ENCODE assay signal across 19 cellular contexts in the genomic region with DNA sequence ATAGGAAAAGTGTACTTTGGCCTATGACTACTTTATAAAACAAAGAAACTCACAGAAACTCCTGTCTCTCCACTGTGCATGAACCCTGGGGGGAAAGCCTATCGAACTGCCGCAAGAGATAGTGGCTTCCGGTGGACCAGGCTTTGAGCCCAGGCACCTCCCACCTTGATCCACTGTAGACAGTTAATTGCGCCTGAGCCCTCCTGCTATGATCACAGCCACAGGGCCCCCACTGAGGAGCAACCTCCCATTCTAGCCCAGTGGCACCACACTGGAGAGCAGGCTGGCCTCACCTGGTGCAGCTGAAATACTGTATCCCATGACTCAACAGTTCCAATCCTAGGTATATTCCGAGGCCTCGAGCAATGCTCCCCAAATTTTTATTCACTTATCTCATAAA.
DNase-seq lines count a peak whose midpoint lies in the region; TF ChIP-seq lines count a peak whose summit lies in the region.
"Had no signal": no experiment of that assay in that cellular context is flagged by ENCODE, and none has a peak within 500 bp of the region (broad histone marks: within the 10 kb centered on the region; RNA-seq: fewer than 3 reads in every experiment).

No MANE protein-coding gene starts in this region.

- H3K79me2 ChIP-seq in osteoblast (ENCODE audit: insufficient read depth, low read length): no peaks in the 10 kb centered on the region

- H3K4me2 ChIP-seq in osteoblast (ENCODE audit: insufficient read depth, low read length) (no peak overlapping the region), neuronal stem cell (ENCODE audit: insufficient read depth, low read length, poor library complexity, severe bottlenecking) (no peak overlapping the region)
- H3K4me2 ChIP-seq: BLaER1 had no signal

- H4K8ac ChIP-seq in neuronal stem cell (ENCODE audit: low read depth, low read length): no peak overlapping the region

- no peak overlapping the region for H3K9ac ChIP-seq in neuronal stem cell (ENCODE audit: low read depth, low read length, poor library complexity)
- H3K9ac ChIP-seq: BLaER1 had no signal

- peak; percentile 34 for DNase-seq in right atrium auricular region (ENCODE audit: low spot score)
- no peak for DNase-seq in cardiac septum (ENCODE audit: low spot score)
- peak; percentile 37 for DNase-seq in NCI-H69 (lab: John Stamatoyannopoulos, UW)
- peak; percentile 33 for DNase-seq in islet precursor cell
- DNase-seq in osteoblast (ENCODE audit: insufficient read length, low spot score, missing footprints): no peak
- no peak for DNase-seq in neuronal stem cell (ENCODE audit: low spot score)
- no peak for DNase-seq in KBM-7
- DNase-seq: 8988T; ACHN; BE2C; C1 segment of cervical spinal cord; CD4-positive, alpha-beta memory T cell; CD4-positive, CD25-positive, alpha-beta regulatory T cell; CD8-positive, alpha-beta memory T cell; COR-L47; DMS79 treated with DMSO at 0.1 percent for 48 hours; GF-D8 had no signal

- H3K79me1 ChIP-seq in neuronal stem cell (ENCODE audit: low read depth, low read length): no peaks in the 10 kb centered on the region

- TF ChIP-seq CTCF in right atrium auricular region (IDR thresholded peaks at IDR 0.05) (no peak), HEK293 (tag by site-specific recombination; IDR thresholded peaks at IDR 0.05) (no peak), osteoblast (IDR thresholded peaks at IDR 0.05; ENCODE audit: extremely low read depth, low read depth, low read length) (no peak)

- no peak overlapping the region for H3K14ac ChIP-seq in neuronal stem cell (ENCODE audit: low read length)

- H3K4me3 ChIP-seq in right atrium auricular region: no peak overlapping the region
- no peak overlapping the region for H3K4me3 ChIP-seq in HEK293 (ENCODE audit: low read depth, low read length)
- H3K4me3 ChIP-seq in osteoblast (ENCODE audit: insufficient read depth, low read length): no peak overlapping the region
- H3K4me3 ChIP-seq in neuronal stem cell (ENCODE audit: low read length in 2 of 2): no peak overlapping the region
- H3K4me3 ChIP-seq: BLaER1 had no signal

- in situ Hi-C loops in KBM-7 (cut with MboI; ENCODE audit: low pct_unique_long_range_greater_than_20kb, low sequenced_read_pairs): no loop called here

- H3K27me3 ChIP-seq in right atrium auricular region (no peaks in the 10 kb centered on the region), osteoblast (ENCODE audit: insufficient read depth, low read length) (no peaks in the 10 kb centered on the region), neuronal stem cell (ENCODE audit: control insufficient read depth in 3 of 3, insufficient read depth in 3 of 3, low read depth in 1 of 3, low read length in 3 of 3) (no peaks in the 10 kb centered on the region)
- H3K27me3 ChIP-seq: BLaER1 had no signal

- no peak overlapping the region for H2BK120ac ChIP-seq in neuronal stem cell (ENCODE audit: low read depth, low read length)

- H4K20me1 ChIP-seq in osteoblast (ENCODE audit: insufficient read depth, low read length): no peaks in the 10 kb centered on the region
- H4K20me1 ChIP-seq: BLaER1 had no signal

- CTCF ChIA-PET in HEK293 (lab: Yijun Ruan, JAX): interaction anchor here (2.1 kb wide), 1 partner anchor 7 kb away, joined by 5 read pairs; no protein-coding TSS in a partner anchor

- no peak overlapping the region for H2BK5ac ChIP-seq in neuronal stem cell (ENCODE audit: low read length)

- no peak overlapping the region for H2AK5ac ChIP-seq in neuronal stem cell (ENCODE audit: low read depth, low read length)

- H2BK15ac ChIP-seq in neuronal stem cell (ENCODE audit: low read length): no peak overlapping the region

- H3K18ac ChIP-seq in neuronal stem cell (ENCODE audit: low read length): no peak overlapping the region

- no peak overlapping the region for H3K23ac ChIP-seq in neuronal stem cell (ENCODE audit: low read depth, low read length, poor library complexity)

- POLR2A ChIA-PET in HEK293 (lab: Yijun Ruan, JAX): no interaction called here

- no peak overlapping the region for H3K4ac ChIP-seq in neuronal stem cell (ENCODE audit: low read length)

- H2AFZ ChIP-seq in osteoblast (ENCODE audit: low read length) (no peak overlapping the region), neuronal stem cell (ENCODE audit: low read length) (no peak overlapping the region)

- H3K9me3 ChIP-seq in right atrium auricular region: no peaks in the 10 kb centered on the region
- H3K9me3 ChIP-seq in HEK293 (ENCODE audit: control insufficient read depth, insufficient read depth, low read depth, low read length): no peaks in the 10 kb centered on the region
- no peaks in the 10 kb centered on the region for H3K9me3 ChIP-seq in osteoblast (ENCODE audit: low read depth, low read length)
- no peaks in the 10 kb centered on the region for H3K9me3 ChIP-seq in neuronal stem cell (replicated peaks in 1 of 2; ENCODE audit: control insufficient read depth in 2 of 2, insufficient read depth in 1 of 2, low read depth in 1 of 2, low read length in 2 of 2)
- H3K9me3 ChIP-seq: BE2C, BLaER1 had no signal

- intact Hi-C loops in cardiac septum (cut with DNase I): no loop called here

- no peak overlapping the region for H2BK12ac ChIP-seq in neuronal stem cell (ENCODE audit: low read length)

- H3K27ac ChIP-seq in right atrium auricular region (no peak overlapping the region), HEK293 (ENCODE audit: extremely low read depth, low read depth, low read length) (no peak overlapping the region), osteoblast (ENCODE audit: low read depth, low read length) (no peak overlapping the region), neuronal stem cell (replicated peaks; ENCODE audit: low read length) (no peak overlapping the region)
- H3K27ac ChIP-seq: BLaER1 had no signal

- no peak overlapping the region for H4K91ac ChIP-seq in neuronal stem cell (ENCODE audit: low read depth, low read length, poor library complexity)

- H3K36me3 ChIP-seq in right atrium auricular region (no peaks in the 10 kb centered on the region), HEK293 (ENCODE audit: control insufficient read depth in 2 of 2, insufficient read depth in 1 of 2, low read length in 2 of 2) (no peaks in the 10 kb centered on the region; a peak in 1 of 3 replicates), osteoblast (ENCODE audit: insufficient read depth, low read length) (no peaks in the 10 kb centered on the region), neuronal stem cell (replicated peaks in 1 of 2; ENCODE audit: control insufficient read depth in 2 of 2, insufficient read depth in 2 of 2, low read length in 2 of 2) (no peaks in the 10 kb centered on the region)
- H3K36me3 ChIP-seq: BE2C, BLaER1 had no signal

- no CpG with 5 or more reads among the region's 6 CpGs for WGBS in neuronal stem cell (ENCODE audit: extremely low coverage in 2 of 2, insufficient read length in 2 of 2, insufficient replicate concordance in 1 of 2), 2 donors

- no peaks in the 10 kb centered on the region for H3K4me1 ChIP-seq in right atrium auricular region
- H3K4me1 ChIP-seq in HEK293 (ENCODE audit: control insufficient read depth, insufficient read depth, low read length): no peaks in the 10 kb centered on the region
- no peaks in the 10 kb centered on the region for H3K4me1 ChIP-seq in osteoblast (ENCODE audit: insufficient read depth, low read length)
- H3K4me1 ChIP-seq in neuronal stem cell (ENCODE audit: control insufficient read depth in 2 of 2, insufficient read depth in 1 of 2, low read depth in 1 of 2, low read length in 2 of 2): no peaks in the 10 kb centered on the region
- H3K4me1 ChIP-seq: BE2C, BLaER1 had no signal

TF ChIP-seq in HEK293, 187 proteins besides CTCF, POLR2A, EP300 and RAD21 (continues in another document):
- TF ChIP-seq ZIC2 (tag by site-specific recombination; IDR thresholded peaks at IDR 0.05) (peak; percentile 28; the same call in 1 of the 2 replicates), IKZF3 (tag by site-specific recombination; IDR thresholded peaks at IDR 0.05) (no peak), ZNF629 (tag by site-specific recombination; IDR thresholded peaks at IDR 0.05) (no peak), ZNF768 (tag by site-specific recombination; IDR thresholded peaks at IDR 0.05) (no peak), ZNF677 (tag by site-specific recombination; IDR thresholded peaks at IDR 0.05) (no peak), ZEB2 (tag by site-specific recombination; IDR thresholded peaks at IDR 0.05) (no peak), ZNF266 (tag by site-specific recombination; IDR thresholded peaks at IDR 0.05; ENCODE audit: low read depth) (no peak)
- TF ChIP-seq, protein P1, sequence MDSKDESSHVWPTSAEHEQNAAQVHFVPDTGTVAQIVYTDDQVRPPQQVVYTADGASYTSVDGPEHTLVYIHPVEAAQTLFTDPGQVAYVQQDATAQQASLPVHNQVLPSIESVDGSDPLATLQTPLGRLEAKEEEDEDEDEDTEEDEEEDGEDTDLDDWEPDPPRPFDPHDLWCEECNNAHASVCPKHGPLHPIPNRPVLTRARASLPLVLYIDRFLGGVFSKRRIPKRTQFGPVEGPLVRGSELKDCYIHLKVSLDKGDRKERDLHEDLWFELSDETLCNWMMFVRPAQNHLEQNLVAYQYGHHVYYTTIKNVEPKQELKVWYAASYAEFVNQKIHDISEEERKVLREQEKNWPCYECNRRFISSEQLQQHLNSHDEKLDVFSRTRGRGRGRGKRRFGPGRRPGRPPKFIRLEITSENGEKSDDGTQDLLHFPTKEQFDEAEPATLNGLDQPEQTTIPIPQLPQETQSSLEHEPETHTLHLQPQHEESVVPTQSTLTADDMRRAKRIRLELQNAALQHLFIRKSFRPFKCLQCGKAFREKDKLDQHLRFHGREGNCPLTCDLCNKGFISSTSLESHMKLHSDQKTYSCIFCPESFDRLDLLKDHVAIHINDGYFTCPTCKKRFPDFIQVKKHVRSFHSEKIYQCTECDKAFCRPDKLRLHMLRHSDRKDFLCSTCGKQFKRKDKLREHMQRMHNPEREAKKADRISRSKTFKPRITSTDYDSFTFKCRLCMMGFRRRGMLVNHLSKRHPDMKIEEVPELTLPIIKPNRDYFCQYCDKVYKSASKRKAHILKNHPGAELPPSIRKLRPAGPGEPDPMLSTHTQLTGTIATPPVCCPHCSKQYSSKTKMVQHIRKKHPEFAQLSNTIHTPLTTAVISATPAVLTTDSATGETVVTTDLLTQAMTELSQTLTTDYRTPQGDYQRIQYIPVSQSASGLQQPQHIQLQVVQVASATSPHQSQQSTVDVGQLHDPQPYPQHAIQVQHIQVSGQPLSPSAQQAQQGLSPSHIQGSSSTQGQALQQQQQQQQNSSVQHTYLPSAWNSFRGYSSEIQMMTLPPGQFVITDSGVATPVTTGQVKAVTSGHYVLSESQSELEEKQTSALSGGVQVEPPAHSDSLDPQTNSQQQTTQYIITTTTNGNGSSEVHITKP (tag by site-specific recombination; IDR thresholded peaks at IDR 0.05): no peak

Comparison
In these comparisons a context has a peak if more than half of its experiments do, and no peak if none do; other contexts are left out.
1. DNase-seq: peak in right atrium auricular region (single experiment), NCI-H69 (single experiment) and islet precursor cell (single experiment); none in cardiac septum (single experiment), osteoblast (single experiment), neuronal stem cell (single experiment) and KBM-7 (single experiment).